22 cellular contexts compared by ENCODE assay signal in the genomic region with DNA sequence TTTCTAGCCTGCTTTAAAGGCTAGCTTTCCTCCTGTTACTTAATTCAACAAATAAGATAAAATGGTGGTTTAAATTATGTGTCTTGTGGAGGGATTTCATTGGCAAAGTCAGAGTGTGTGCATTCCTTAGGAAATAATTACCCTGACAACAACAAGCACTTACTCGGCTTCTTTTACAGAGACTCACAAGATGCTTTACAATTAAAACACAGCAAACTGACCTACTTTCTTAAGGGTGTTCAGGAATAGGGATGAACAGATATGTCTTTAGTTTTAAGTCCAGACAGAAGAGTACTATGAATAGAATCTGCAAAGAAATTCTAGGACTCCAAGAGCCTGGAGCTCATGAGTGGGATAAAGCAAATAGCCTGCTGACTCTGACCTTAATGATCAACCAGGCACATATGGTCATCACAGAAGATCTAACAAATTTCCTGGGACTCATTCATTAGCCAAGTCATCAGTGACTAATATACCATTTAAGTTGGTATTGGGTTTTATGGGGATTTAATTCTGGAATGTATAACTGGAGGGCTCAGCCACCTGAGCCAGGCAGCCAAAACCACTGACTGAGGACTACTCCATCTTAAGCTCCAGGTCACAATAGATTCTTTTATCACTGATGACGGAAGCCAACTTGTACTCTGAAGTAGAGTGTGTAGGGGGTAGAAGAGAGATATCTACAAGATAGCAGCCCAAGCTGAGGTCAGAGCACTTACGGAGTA.
"Had no signal": no experiment of that assay in that cellular context is flagged by ENCODE, and none has a peak within 500 bp of the region (broad histone marks: within the 10 kb centered on the region; RNA-seq: fewer than 3 reads in every experiment).

No MANE protein-coding gene starts in this region.

- H3K4me3 Mint-ChIP-seq: activated CD4-positive, alpha-beta T cell treated with anti-CD3 and anti-CD28 coated beads, Interleukin-2, amount 10 ng/mL, durations not matched to agents 7 days and 5 days; activated naive CD4-positive, alpha-beta T cell treated with anti-CD3 and anti-CD28 coated beads for 36 hours; activated T-cell treated with anti-CD3 and anti-CD28 coated beads, Interleukin-2, amount 50 U/mL, for 4 hours; central memory CD8-positive, alpha-beta T cell; dendritic cell treated with granulocyte-macrophage colony-stimulating factor and Interleukin-4, amounts not matched to agents 40 ng/mL and 50 ng/mL, for 4 days; mesothelial cell of epicardium; nephron had no signal

- H3K36me3 Mint-ChIP-seq: mesothelial cell of epicardium had no signal

- ATAC-seq: activated CD4-positive, CD25-positive, alpha-beta regulatory T cell treated with anti-CD3 and anti-CD28 coated beads, Interleukin-2, amount 50 U/mL, for 24 hours; activated T-cell treated with anti-CD3 and anti-CD28 coated beads, Interleukin-2, amount 50 U/mL, for 4 hours; gastroesophageal sphincter; heart right ventricle; left colon; lower lobe of right lung; stimulated activated naive CD8-positive, alpha-beta T cell treated with anti-CD3 and anti-CD28 coated beads, Interleukin-15, Interleukin-2, amounts not matched to agents 100 U/mL and 50 U/mL, for 24 hours had no signal

- H3K27ac Mint-ChIP-seq: activated CD4-positive, alpha-beta T cell treated with anti-CD3 and anti-CD28 coated beads, Interleukin-2, amount 10 ng/mL, durations not matched to agents 7 days and 5 days; activated naive CD4-positive, alpha-beta T cell treated with anti-CD3 and anti-CD28 coated beads for 36 hours; dendritic cell treated with granulocyte-macrophage colony-stimulating factor and Interleukin-4, amounts not matched to agents 40 ng/mL and 50 ng/mL, for 4 days; mesothelial cell of epicardium; nephron had no signal

- H3K4me3 ChIP-seq: esophagus muscularis mucosa, gastroesophageal sphincter, heart right ventricle, lower lobe of right lung, transverse colon, vagina had no signal

- DNase-seq: activated CD4-positive, alpha-beta T cell treated with anti-CD3 and anti-CD28 coated beads, Interleukin-2, amount 10 ng/mL, durations not matched to agents 7 days and 5 days; activated CD8-positive, alpha-beta memory T cell treated with anti-CD3 and anti-CD28 coated beads, Interleukin-2, amount 50 U/mL, for 4 hours; activated naive CD4-positive, alpha-beta T cell treated with anti-CD3 and anti-CD28 coated beads for 36 hours; activated T-cell treated with anti-CD3 and anti-CD28 coated beads, Interleukin-2, amount 50 U/mL, for 4 hours; effector CD8-positive, alpha-beta T cell; heart right ventricle; left colon; lower lobe of right lung; stimulated activated CD4-positive, alpha-beta T cell treated with anti-CD3 and anti-CD28 coated beads, Interleukin-2, amount 100 ng/mL, for 24 hours; stimulated activated naive CD8-positive, alpha-beta T cell treated with anti-CD3 and anti-CD28 coated beads, Interleukin-15, Interleukin-2, amounts not matched to agents 100 U/mL and 50 U/mL, for 24 hours; substantia nigra; T-helper 1 cell; T-helper 9 cell; transverse colon had no signal

- H3K4me1 Mint-ChIP-seq: activated CD4-positive, alpha-beta T cell treated with anti-CD3 and anti-CD28 coated beads, Interleukin-2, amount 10 ng/mL, durations not matched to agents 7 days and 5 days; central memory CD8-positive, alpha-beta T cell; mesothelial cell of epicardium had no signal

- H3K9me3 Mint-ChIP-seq: activated CD4-positive, alpha-beta T cell treated with anti-CD3 and anti-CD28 coated beads, Interleukin-2, amount 10 ng/mL, durations not matched to agents 7 days and 5 days; activated naive CD4-positive, alpha-beta T cell treated with anti-CD3 and anti-CD28 coated beads for 36 hours; dendritic cell treated with granulocyte-macrophage colony-stimulating factor and Interleukin-4, amounts not matched to agents 40 ng/mL and 50 ng/mL, for 4 days; mesothelial cell of epicardium; nephron had no signal

- H3K27me3 Mint-ChIP-seq: activated CD4-positive, alpha-beta T cell treated with anti-CD3 and anti-CD28 coated beads, Interleukin-2, amount 10 ng/mL, durations not matched to agents 7 days and 5 days; central memory CD8-positive, alpha-beta T cell; dendritic cell treated with granulocyte-macrophage colony-stimulating factor and Interleukin-4, amounts not matched to agents 40 ng/mL and 50 ng/mL, for 4 days had no signal
